8 cellular contexts compared by ENCODE assay signal in the genomic region with DNA sequence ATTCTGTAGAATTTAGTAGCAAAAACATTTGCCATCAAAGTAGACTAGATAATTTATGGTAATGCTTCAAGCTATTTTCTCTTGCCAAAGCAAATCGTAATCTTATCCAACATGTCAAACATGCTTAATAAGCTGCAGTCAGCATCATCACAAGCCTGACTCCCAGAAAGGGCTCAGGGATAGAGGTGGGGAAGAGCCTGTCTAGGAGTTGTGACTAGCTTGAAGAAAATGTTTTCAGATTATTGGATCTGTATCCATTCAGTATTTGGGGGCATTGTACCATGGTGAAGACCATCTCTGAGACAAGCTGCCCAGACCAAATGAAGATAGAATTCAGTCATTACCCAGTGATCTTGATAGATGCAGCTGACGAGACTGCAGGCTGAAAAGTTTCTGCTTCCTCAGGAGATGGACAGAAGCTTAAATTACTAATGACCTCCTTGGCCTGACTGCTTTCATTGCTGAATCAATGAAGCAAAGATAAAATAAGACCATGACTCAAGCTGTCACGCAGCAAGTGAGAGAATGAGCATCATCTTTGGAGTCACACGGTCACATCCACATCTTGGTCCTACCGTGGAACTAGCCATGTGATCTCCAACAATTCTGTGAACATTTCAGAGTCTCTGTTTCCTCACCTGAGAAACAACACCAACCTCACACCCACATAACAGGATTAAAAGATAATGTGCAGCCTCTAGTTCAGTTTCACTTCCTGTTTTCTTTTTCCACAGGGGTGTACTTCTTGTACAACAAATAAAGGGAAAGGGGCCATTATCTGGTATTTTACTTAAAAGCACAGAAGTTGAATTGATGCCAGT. TPM values are rescaled to one million over a fixed set of nuclear protein-coding genes. Genes with fewer than 3 reads are reported as not detected.
DNase-seq lines count a peak whose midpoint lies in the region; ATAC-seq and TF ChIP-seq lines count a peak whose summit lies in the region.

No MANE protein-coding gene starts in this region.

- no peak overlapping the region for H3K4me3 ChIP-seq in kidney epithelial cell (ENCODE audit: low read depth, low read length)

- no peaks in the 10 kb centered on the region for H3K36me3 ChIP-seq in kidney epithelial cell (ENCODE audit: control insufficient read depth, insufficient read depth, low read length)

- H3K27me3 ChIP-seq in kidney epithelial cell (ENCODE audit: control insufficient read depth, insufficient read depth, low read length) = no peaks in the 10 kb centered on the region

- peak; percentile 95 for ATAC-seq in GM18517 (IDR thresholded peaks at IDR 0.05; ENCODE audit: unreplicated experiment)
- ATAC-seq in GM21825 (IDR thresholded peaks at IDR 0.05; ENCODE audit: unreplicated experiment) = peak; percentile 93

- no peak for TF ChIP-seq CTCF in kidney epithelial cell (IDR thresholded peaks at IDR 0.05; ENCODE audit: insufficient read depth, low read length, poor library complexity, severe bottlenecking)

- DNase-seq in NAMALWA (ENCODE audit: low spot score) (peak; percentile 81), kidney epithelial cell (ENCODE audit: low read depth) (peak; percentile 42), middle frontal gyrus (ENCODE audit: extremely low spot score, low spot score) (no peak), NCI-H1105 (lab: John Stamatoyannopoulos, UW) (no peak), DMS53 (lab: John Stamatoyannopoulos, UW) (no peak), GM03348 (ENCODE audit: low spot score) (no peak)

RNA-seq across cellular contexts. Expression of a gene that starts 9.4 kb away (rescaled TPM):
- total RNA-seq in kidney epithelial cell = 19.1 and 19.2 TPM in 2 replicates

RNA-seq across cellular contexts. Expression of a gene that starts 50.2 kb away (rescaled TPM):
- total RNA-seq in kidney epithelial cell = 24.6 and 25.5 TPM in 2 replicates

Comparison
In these comparisons a context has a peak if more than half of its experiments do, and no peak if none do; other contexts are left out.
1. DNase-seq: peak in NAMALWA (single experiment) and kidney epithelial cell (single experiment); none in middle frontal gyrus (single experiment), NCI-H1105 (single experiment), DMS53 (single experiment) and GM03348 (single experiment).